2 cellular contexts compared by ENCODE assay signal in genomic region chr1:244021427-244021826, GRCh38.
TF ChIP-seq lines count a peak whose summit lies in the region.

No MANE protein-coding gene starts in this region.

TF ChIP-seq in H1, 55 proteins besides CTCF, POLR2A, EP300 and RAD21:
- TF ChIP-seq JUN (IDR thresholded peaks at IDR 0.05; ENCODE audit: low read depth, low read length) (no peak), YY1 (IDR thresholded peaks at IDR 0.05; ENCODE audit: low read depth, low read length) (0 out of 2 replicates have a peak, but pooled peaks have one; percentile 19)
TF ChIP-seq in H1: peak in this region for 1.

TF ChIP-seq in HepG2, 621 proteins besides CTCF, POLR2A, EP300 and RAD21:
- TF ChIP-seq, protein P1, sequence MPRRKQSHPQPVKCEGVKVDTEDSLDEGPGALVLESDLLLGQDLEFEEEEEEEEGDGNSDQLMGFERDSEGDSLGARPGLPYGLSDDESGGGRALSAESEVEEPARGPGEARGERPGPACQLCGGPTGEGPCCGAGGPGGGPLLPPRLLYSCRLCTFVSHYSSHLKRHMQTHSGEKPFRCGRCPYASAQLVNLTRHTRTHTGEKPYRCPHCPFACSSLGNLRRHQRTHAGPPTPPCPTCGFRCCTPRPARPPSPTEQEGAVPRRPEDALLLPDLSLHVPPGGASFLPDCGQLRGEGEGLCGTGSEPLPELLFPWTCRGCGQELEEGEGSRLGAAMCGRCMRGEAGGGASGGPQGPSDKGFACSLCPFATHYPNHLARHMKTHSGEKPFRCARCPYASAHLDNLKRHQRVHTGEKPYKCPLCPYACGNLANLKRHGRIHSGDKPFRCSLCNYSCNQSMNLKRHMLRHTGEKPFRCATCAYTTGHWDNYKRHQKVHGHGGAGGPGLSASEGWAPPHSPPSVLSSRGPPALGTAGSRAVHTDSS (CRISPR knock-in tag; conservative IDR thresholded peaks at IDR 0.05): no peak
- TF ChIP-seq MZF1 (CRISPR knock-in tag; IDR thresholded peaks at IDR 0.05; ENCODE audit: borderline replicate concordance): no peak
- no peak for TF ChIP-seq ZNF367 (CRISPR knock-in tag; IDR thresholded peaks at IDR 0.05; ENCODE audit: borderline replicate concordance)
- no peak for TF ChIP-seq ZNF672 (CRISPR knock-in tag; IDR thresholded peaks at IDR 0.05)
- no peak for TF ChIP-seq STAT5B (CRISPR knock-in tag; IDR thresholded peaks at IDR 0.05)
- no peak for TF ChIP-seq SNAPC2 (CRISPR knock-in tag; IDR thresholded peaks at IDR 0.05)
- TF ChIP-seq ZBTB1 (CRISPR knock-in tag; IDR thresholded peaks at IDR 0.05; ENCODE audit: borderline replicate concordance): no peak
- TF ChIP-seq DR1 (CRISPR knock-in tag; IDR thresholded peaks at IDR 0.05): no peak
- TF ChIP-seq ZNF333 (CRISPR knock-in tag; IDR thresholded peaks at IDR 0.05; ENCODE audit: borderline replicate concordance): no peak
- TF ChIP-seq, protein P2, sequence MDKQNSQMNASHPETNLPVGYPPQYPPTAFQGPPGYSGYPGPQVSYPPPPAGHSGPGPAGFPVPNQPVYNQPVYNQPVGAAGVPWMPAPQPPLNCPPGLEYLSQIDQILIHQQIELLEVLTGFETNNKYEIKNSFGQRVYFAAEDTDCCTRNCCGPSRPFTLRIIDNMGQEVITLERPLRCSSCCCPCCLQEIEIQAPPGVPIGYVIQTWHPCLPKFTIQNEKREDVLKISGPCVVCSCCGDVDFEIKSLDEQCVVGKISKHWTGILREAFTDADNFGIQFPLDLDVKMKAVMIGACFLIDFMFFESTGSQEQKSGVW (CRISPR knock-in tag; IDR thresholded peaks at IDR 0.05; ENCODE audit: borderline replicate concordance): no peak
- TF ChIP-seq PBX3 (CRISPR knock-in tag; IDR thresholded peaks at IDR 0.05; ENCODE audit: borderline replicate concordance): no peak
- TF ChIP-seq FOXK2 (IDR thresholded peaks at IDR 0.05): no peak
- TF ChIP-seq ZNF234 (CRISPR knock-in tag; conservative IDR thresholded peaks at IDR 0.05): no peak
- no peak for TF ChIP-seq SOX13 (IDR thresholded peaks at IDR 0.05)
- TF ChIP-seq SOX13 (CRISPR knock-in tag; conservative IDR thresholded peaks at IDR 0.05 in 1 of 2, IDR thresholded peaks at IDR 0.05 in 1 of 2): no peak
